9 cellular contexts compared by ENCODE assay signal in the genomic region with DNA sequence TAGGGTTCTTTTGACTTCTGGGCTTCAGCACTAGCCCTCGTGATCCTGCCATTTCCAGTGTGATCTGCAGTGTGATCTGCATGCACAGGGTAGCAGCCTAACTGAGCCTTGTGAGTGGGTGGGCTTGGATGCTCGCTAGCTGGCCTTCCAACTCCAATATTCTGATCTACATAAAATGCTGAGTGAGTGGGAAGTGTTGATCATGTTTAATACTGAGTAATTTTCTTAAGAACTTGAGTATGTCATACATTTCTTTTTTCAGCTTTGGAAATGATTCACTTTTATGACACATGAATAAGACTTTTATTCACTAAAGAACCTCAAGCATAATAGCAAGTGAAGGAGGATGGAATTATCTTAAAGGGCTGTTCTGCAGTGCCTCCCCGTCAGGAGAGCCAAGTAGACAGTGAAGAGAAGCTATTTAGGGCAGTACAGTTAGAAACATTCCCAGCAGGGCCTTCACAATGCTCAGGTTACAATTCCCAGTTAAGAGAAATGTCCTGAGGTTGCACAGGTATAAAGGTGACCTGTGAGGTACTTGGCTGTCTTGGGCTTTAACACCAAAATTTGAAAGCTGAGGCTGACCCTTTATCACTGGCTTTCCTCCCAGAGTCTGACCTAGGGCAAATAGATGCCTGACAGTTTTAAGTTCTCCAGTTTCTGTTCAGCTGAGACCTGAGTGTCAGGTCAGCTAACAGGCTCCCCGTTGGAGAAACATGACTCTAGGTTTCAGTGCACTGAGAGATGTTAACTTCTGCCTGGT. TPM values are rescaled to one million over a fixed set of nuclear protein-coding genes. Genes with fewer than 3 reads are reported as not detected.
A peak's percentile ranks its signal among the peaks of the same experiment; 100 is the strongest.
DNase-seq lines count a peak whose midpoint lies in the region; ATAC-seq, FAIRE-seq and TF ChIP-seq lines count a peak whose summit lies in the region.
"Had no signal": no experiment of that assay in that cellular context is flagged by ENCODE, and none has a peak within 500 bp of the region (broad histone marks: within the 10 kb centered on the region; RNA-seq: fewer than 3 reads in every experiment).

No MANE protein-coding gene starts in this region.

- TF ChIP-seq POLR2A in K562 (conservative IDR thresholded peaks at IDR 0.05): no peak

- no peak overlapping the region for H3K4me3 ChIP-seq in CD8-positive, alpha-beta memory T cell (ENCODE audit: low read length)
- H3K4me3 ChIP-seq in K562 (no peak overlapping the region), skeletal muscle cell (ENCODE audit: low read depth, low read length) (no peak overlapping the region)
- H3K4me3 ChIP-seq: HAP-1 had no signal

- POLR2A ChIA-PET in CD8-positive, alpha-beta memory T cell (lab: Charles Lee): interaction anchor here (0.6 to 1.1 kb wide), 4 partner anchors 8 to 95 kb away, joined by 3 to 4 read pairs (median 4); no protein-coding TSS in a partner anchor
- POLR2A ChIA-PET in K562 (lab: Yijun Ruan, JAX): interaction anchor here (1.2 to 2.7 kb wide), 4 partner anchors 8 to 29 kb away, joined by 4 to 8 read pairs (median 4); partner anchors contain the start of gene LRRC8C

- no peaks in the 10 kb centered on the region for H3K9me3 Mint-ChIP-seq in CD8-positive, alpha-beta memory T cell
- no peaks in the 10 kb centered on the region for H3K9me3 Mint-ChIP-seq in progenitor cell of endocrine pancreas (ENCODE audit: low read depth)

- H3K27ac ChIP-seq in CD8-positive, alpha-beta memory T cell (ENCODE audit: low read depth, low read length): no peak overlapping the region
- H3K27ac ChIP-seq in K562 (ENCODE audit: extremely low read depth, low read depth, low read length): no peak overlapping the region

- no peak for TF ChIP-seq CTCF in K562 (IDR thresholded peaks at IDR 0.05 in 2 of 3, conservative IDR thresholded peaks at IDR 0.05 in 1 of 3; ENCODE audit: insufficient read depth in 2 of 3, low read depth in 1 of 3, low read length in 3 of 3)
- no peak for TF ChIP-seq CTCF in progenitor cell of endocrine pancreas (IDR thresholded peaks at IDR 0.05; ENCODE audit: unreplicated experiment)

- no peaks in the 10 kb centered on the region for H3K9me3 ChIP-seq in CD8-positive, alpha-beta memory T cell (ENCODE audit: low read length)
- no peaks in the 10 kb centered on the region for H3K9me3 ChIP-seq in T-helper 17 cell (ENCODE audit: control insufficient read depth, low read length, poor library complexity, severe bottlenecking)
- H3K9me3 ChIP-seq in K562 (replicated peaks; ENCODE audit: control insufficient read depth, insufficient read depth, low read depth, low read length): no peaks in the 10 kb centered on the region
- H3K9me3 ChIP-seq: HAP-1 had no signal

- CTCF ChIA-PET in CD8-positive, alpha-beta memory T cell (lab: Charles Lee): interaction anchor here (1.0 to 23.6 kb wide), 7 partner anchors 9 to 159 kb away, joined by 3 to 403 read pairs (median 4); partner anchors contain the start of gene LRRC8C
- CTCF ChIA-PET in K562 (lab: Yijun Ruan, JAX; ENCODE audit: low intra/inter-chr PET ratio): no interaction called here

- no peaks in the 10 kb centered on the region for H3K9me1 ChIP-seq in K562 (ENCODE audit: control insufficient read depth, insufficient read depth, low read length)

- no peaks in the 10 kb centered on the region for H3K27me3 ChIP-seq in CD8-positive, alpha-beta memory T cell (ENCODE audit: insufficient read depth, low read length, poor library complexity, severe bottlenecking)
- no peaks in the 10 kb centered on the region for H3K27me3 ChIP-seq in K562 (ENCODE audit: control insufficient read depth in 2 of 2, insufficient read depth in 2 of 2, low read length in 2 of 2)

- peak overlapping the region; percentile 30 to 99 (median 79) for H3K27ac Mint-ChIP-seq in CD8-positive, alpha-beta memory T cell
- peak overlapping the region; percentile 100 for H3K27ac Mint-ChIP-seq in T-helper 17 cell
- H3K27ac Mint-ChIP-seq in progenitor cell of endocrine pancreas: no peak overlapping the region

- DNase-seq in CD8-positive, alpha-beta memory T cell: no peak
- no peak for DNase-seq in T-helper 17 cell
- no peak for DNase-seq in K562 (ENCODE audit: extremely low read depth in 1 of 4, low spot score in 3 of 4)
- peak; percentile 8 for DNase-seq in skeletal muscle cell (ENCODE audit: low read depth)
- no peak for DNase-seq in progenitor cell of endocrine pancreas (ENCODE audit: low spot score, unreplicated experiment)
- DNase-seq in COLO668 (lab: John Stamatoyannopoulos, UW; ENCODE audit: unreplicated experiment): no peak
- DNase-seq in posterior cingulate gyrus: no peak

- no peaks in the 10 kb centered on the region for H3K36me3 ChIP-seq in CD8-positive, alpha-beta memory T cell (ENCODE audit: insufficient read depth, low read length)
- H3K36me3 ChIP-seq in K562 (ENCODE audit: control insufficient read depth, insufficient read depth, low read length): no peaks in the 10 kb centered on the region
- H3K36me3 ChIP-seq: HAP-1 had no signal

- BruUV-seq in K562 (replicated peaks; lab: Mats Ljungman, UMichigan): no TSS peak

- H3K79me2 ChIP-seq in K562 (ENCODE audit: control insufficient read depth, insufficient read depth, low read length): no peaks in the 10 kb centered on the region

- H3K4me1 Mint-ChIP-seq in CD8-positive, alpha-beta memory T cell: peaks cover 79 to 96% (median 94%) of the 10 kb centered on the region in 3 donors
- H3K4me1 Mint-ChIP-seq in T-helper 17 cell (peaks cover 68% of the 10 kb centered on the region), progenitor cell of endocrine pancreas (ENCODE audit: low read depth) (no peaks in the 10 kb centered on the region)

- peak overlapping the region in 2 of 7 donors; percentile 23 to 35 for H3K4me3 Mint-ChIP-seq in CD8-positive, alpha-beta memory T cell
- H3K4me3 Mint-ChIP-seq in T-helper 17 cell (peak overlapping the region; percentile 62), progenitor cell of endocrine pancreas (ENCODE audit: low read depth) (no peak overlapping the region)

- TF ChIP-seq EP300 in K562 (IDR thresholded peaks at IDR 0.05; ENCODE audit: low read length): no peak

- 0 out of 4 replicates have a peak overlapping the region, but pooled peaks of 1 of the 2 experiments have one; percentile 4 for H3K9ac ChIP-seq in K562 (ENCODE audit: insufficient read depth in 1 of 2, low read depth in 2 of 2, low read length in 2 of 2)

- no peak for ATAC-seq in T-helper 17 cell
- no peak; the same call in 2 of the 3 replicates for ATAC-seq in K562
- ATAC-seq in GM21381 (IDR thresholded peaks at IDR 0.05; ENCODE audit: unreplicated experiment): no peak

- no peak overlapping the region for H2AFZ ChIP-seq in K562 (ENCODE audit: low read depth, low read length)

- intact Hi-C loops in K562 (cut with micrococcal nuclease) (no loop called here), posterior cingulate gyrus (cut with DNase I) (no loop called here)

- peaks cover 78% of the 10 kb centered on the region for H3K4me1 ChIP-seq in CD8-positive, alpha-beta memory T cell (ENCODE audit: insufficient read depth, low read length)
- peaks cover under 1 to 12% of the 10 kb centered on the region in 2 experiments for H3K4me1 ChIP-seq in K562 (replicated peaks in 1 of 2; ENCODE audit: control insufficient read depth in 2 of 2, insufficient read depth in 2 of 2, low read length in 2 of 2)

- in situ Hi-C loops in K562 (cut with MboI): loop anchor here (5.0 kb wide), 1 partner anchor 127 kb away; no protein-coding TSS in a partner anchor

- no peaks in the 10 kb centered on the region for H3K27me3 Mint-ChIP-seq in CD8-positive, alpha-beta memory T cell
- no peaks in the 10 kb centered on the region for H3K27me3 Mint-ChIP-seq in T-helper 17 cell
- no peaks in the 10 kb centered on the region for H3K27me3 Mint-ChIP-seq in progenitor cell of endocrine pancreas

- FAIRE-seq in K562 (lab: Jason Lieb, UNC): no peak

- 40% methylated on average over 4 of the region's 4 CpGs for WGBS in K562 (ENCODE audit: insufficient coverage, low coverage, missing lambda C conversion rate)

- no peaks in the 10 kb centered on the region; the same call in 1 of the 2 replicates for H4K20me1 ChIP-seq in K562 (replicated peaks; ENCODE audit: control insufficient read depth, insufficient read depth, low read length)

- peaks cover 0 to 3% (median 2%) of the 10 kb centered on the region in 3 donors for H3K36me3 Mint-ChIP-seq in CD8-positive, alpha-beta memory T cell
- peaks cover 2% of the 10 kb centered on the region for H3K36me3 Mint-ChIP-seq in T-helper 17 cell (ENCODE audit: low read depth)
- no peaks in the 10 kb centered on the region for H3K36me3 Mint-ChIP-seq in progenitor cell of endocrine pancreas (ENCODE audit: insufficient read depth)

- TF ChIP-seq RAD21 in K562 (CRISPR knock-in tag; conservative IDR thresholded peaks at IDR 0.05 in 1 of 2, IDR thresholded peaks at IDR 0.05 in 1 of 2): no peak

- H3K4me2 ChIP-seq in K562 (ENCODE audit: insufficient read depth, low read length): no peak overlapping the region

RNA-seq across cellular contexts. Expression of gene LRRC8C, which starts 29.1 kb away (rescaled TPM):
- total RNA-seq in CD8-positive, alpha-beta memory T cell: 10 to 100 TPM; 61.4 to 63.5 TPM
- 19.7 TPM for polyA plus RNA-seq in CD8-positive, alpha-beta memory T cell
- total RNA-seq in T-helper 17 cell (10 to 100 TPM; 46.0 to 52.4 TPM), K562 (2014; rRNA removed) (3.3 and 3.7 TPM in 2 replicates), K562 (2014; rRNA removed; fragmentation: Illumina TruSeq; extraction: Trizol) (4.5 and 5.5 TPM in 2 replicates), K562 (2015; rRNA removed; fragmentation: Illumina TruSeq; extraction: Trizol) (5.2 TPM in 2 replicates), K562 (2021) (4.9 and 5.0 TPM in 2 replicates), progenitor cell of endocrine pancreas (3.2 and 3.3 TPM in 2 replicates)
- total RNA-seq in K562 (2011; cell fraction: chromatin; rRNA removed; ENCODE audit: low replicate concordance): 10.5 and 20.3 TPM in 2 replicates
- total RNA-seq in K562 (2011; cell fraction: nucleolus; rRNA removed): 9.2 and 9.7 TPM in 2 replicates
- 16.8 and 27.9 TPM in 2 replicates for total RNA-seq in K562 (2011; cell fraction: nucleoplasm; rRNA removed)
- polyA plus RNA-seq in K562 (2011; rRNA removed) (12.5 and 14.7 TPM in 2 replicates), K562 (2014; fragmentation: Illumina TruSeq; extraction: Trizol) (4.5 and 5.3 TPM in 2 replicates), K562 (2014; fragmentation: Nextera tagmentation; extraction: Ambion mirVana) (1 to 10 TPM in 1 of 2 experiments, under 1 TPM in 1; 1.00 to 1.3 TPM), K562 (2014; rRNA removed) (3.0 and 3.2 TPM in 2 replicates)
- polyA plus RNA-seq in K562 (2011; cell fraction: cytosol; rRNA removed): 4.0 and 9.3 TPM in 2 replicates
- polyA plus RNA-seq in K562 (2011; cell fraction: nucleus; rRNA removed): 4.5 and 9.3 TPM in 2 replicates
- 4.2 and 4.9 TPM in 2 replicates for polyA plus RNA-seq in K562 (2012)
- polyA minus RNA-seq in K562 (2011; rRNA and poly(A)+ RNA removed): 17.7 and 29.5 TPM in 2 replicates
- 6.7 and 8.6 TPM in 2 replicates for polyA minus RNA-seq in K562 (2011; cell fraction: cytosol; rRNA and poly(A)+ RNA removed)
- polyA minus RNA-seq in K562 (2011; cell fraction: nucleus; rRNA and poly(A)+ RNA removed): 4.0 and 11.3 TPM in 2 replicates
